In genomic region chr6:7154341-7155139, GRCh38 we compare ENCODE assay signal across 10 cellular contexts. TPM values are rescaled to one million over a fixed set of nuclear protein-coding genes. Genes with fewer than 3 reads are reported as not detected.
DNase-seq lines count a peak whose midpoint lies in the region; ATAC-seq and TF ChIP-seq lines count a peak whose summit lies in the region.
"Had no signal": no experiment of that assay in that cellular context is flagged by ENCODE, and none has a peak within 500 bp of the region (broad histone marks: within the 10 kb centered on the region; RNA-seq: fewer than 3 reads in every experiment).

No MANE protein-coding gene starts in this region.

- H3K27me3 ChIP-seq in DOHH2 (ENCODE audit: control insufficient read depth, low read length) (no peaks in the 10 kb centered on the region), body of pancreas (no peaks in the 10 kb centered on the region), prostate gland (replicated peaks; ENCODE audit: insufficient read depth) (no peaks in the 10 kb centered on the region), endodermal cell (ENCODE audit: control insufficient read depth, insufficient read depth, low read length, poor library complexity, severe bottlenecking) (no peaks in the 10 kb centered on the region)
- H3K27me3 ChIP-seq: adrenal gland had no signal

- no peak overlapping the region for H3K27ac Mint-ChIP-seq in endodermal cell

- H3F3A ChIP-seq in DOHH2 (ENCODE audit: control insufficient read depth, insufficient read depth) = 0 out of 2 replicates have a peak, but pooled peaks cover 8% of the 10 kb centered on the region

- intact Hi-C loops in body of pancreas (cut with DNase I) = no loop called here
- intact Hi-C loops in prostate gland (cut with DNase I) = no loop called here

- peaks cover 42% of the 10 kb centered on the region for H4K20me1 ChIP-seq in DOHH2 (ENCODE audit: control insufficient read depth, insufficient read depth, low read depth, low read length)

- H3K9me3 Mint-ChIP-seq in endodermal cell = no peaks in the 10 kb centered on the region

- H3K4me2 ChIP-seq in DOHH2 (ENCODE audit: low read length) = peak overlapping the region; percentile 59

- no peak overlapping the region for H3K9ac ChIP-seq in endodermal cell (ENCODE audit: extremely low read depth, low read length, poor library complexity, severe bottlenecking)
- H3K9ac ChIP-seq: parathyroid adenoma had no signal

- H3K36me3 ChIP-seq in DOHH2 (ENCODE audit: control insufficient read depth, low read length) (no peaks in the 10 kb centered on the region), body of pancreas (replicated peaks in 1 of 2; ENCODE audit: insufficient read depth in 1 of 2, low read depth in 2 of 2) (no peaks in the 10 kb centered on the region), prostate gland (no peaks in the 10 kb centered on the region), endodermal cell (ENCODE audit: control insufficient read depth, insufficient read depth, low read length) (peaks cover 10% of the 10 kb centered on the region)
- H3K36me3 ChIP-seq: adrenal gland had no signal

- peaks cover 59% of the 10 kb centered on the region for H3K4me1 Mint-ChIP-seq in endodermal cell

- no peaks in the 10 kb centered on the region for H3K27me3 Mint-ChIP-seq in endodermal cell (ENCODE audit: insufficient read depth)

- ATAC-seq in HG03520 (IDR thresholded peaks at IDR 0.05; ENCODE audit: unreplicated experiment) (peak; percentile 75), body of pancreas (no peak)

- TF ChIP-seq POLR2A in body of pancreas (IDR thresholded peaks at IDR 0.05) = no peak
- TF ChIP-seq POLR2A in prostate gland (IDR thresholded peaks at IDR 0.05) = no peak

- H3K4me3 Mint-ChIP-seq in endodermal cell = no peak overlapping the region

- H3K4me1 ChIP-seq in DOHH2 (ENCODE audit: control insufficient read depth, low read length) (peaks cover 58% of the 10 kb centered on the region), body of pancreas (peaks cover 82% of the 10 kb centered on the region), prostate gland (replicated peaks) (peaks cover 7% of the 10 kb centered on the region), endodermal cell (ENCODE audit: control insufficient read depth, insufficient read depth, low read length) (peaks cover 22% of the 10 kb centered on the region)

- H3K9me2 ChIP-seq in DOHH2 (replicated peaks; ENCODE audit: control insufficient read depth, low read length) = no peaks in the 10 kb centered on the region

- 62 to 78% methylated on average over 13 of the region's 13 CpGs for WGBS in body of pancreas, 2 donors
- 76% methylated on average over 13 of the region's 13 CpGs for WGBS in prostate gland
- WGBS in endodermal cell (ENCODE audit: insufficient coverage in 1 of 2, insufficient read length in 1 of 2), 2 experiments = 92 to 93% methylated on average over 5 to 13 of the region's 13 CpGs

- peak overlapping the region; percentile 3; the same call in 1 of the 2 replicates for H3K27ac ChIP-seq in DOHH2 (ENCODE audit: low read depth, low read length)
- peak overlapping the region in 3 of 4 donors; percentile 6 to 29 (median 26) for H3K27ac ChIP-seq in body of pancreas
- no peak overlapping the region for H3K27ac ChIP-seq in prostate gland
- H3K27ac ChIP-seq in endodermal cell (ENCODE audit: low read depth, low read length) = no peak overlapping the region
- H3K27ac ChIP-seq: parathyroid adenoma had no signal

- peaks cover 89% of the 10 kb centered on the region for H3K79me2 ChIP-seq in DOHH2 (ENCODE audit: control insufficient read depth, low read length)

- DNase-seq in GM20000 (ENCODE audit: low spot score) = peak; percentile 53
- DNase-seq in body of pancreas = no peak
- DNase-seq in NCI-H748 (lab: John Stamatoyannopoulos, UW; ENCODE audit: unreplicated experiment) = no peak
- DNase-seq in prostate gland (ENCODE audit: low spot score) = no peak
- no peak for DNase-seq in NCI-H446 treated with DMSO at 0.1 percent for 48 hours (lab: John Stamatoyannopoulos, UW)
- no peak for DNase-seq in endodermal cell

- H3K9me3 ChIP-seq in DOHH2 (ENCODE audit: control insufficient read depth, insufficient read depth, low read length) (no peaks in the 10 kb centered on the region), body of pancreas (no peaks in the 10 kb centered on the region), prostate gland (no peaks in the 10 kb centered on the region), endodermal cell (ENCODE audit: control insufficient read depth, low read length) (no peaks in the 10 kb centered on the region)
- H3K9me3 ChIP-seq: adrenal gland had no signal

- peaks cover 5% of the 10 kb centered on the region for H3K36me3 Mint-ChIP-seq in endodermal cell (ENCODE audit: low read depth)

- no peak for TF ChIP-seq CTCF in DOHH2 (IDR thresholded peaks at IDR 0.05; ENCODE audit: low read depth, low read length, poor library complexity, severe bottlenecking)
- TF ChIP-seq CTCF in GM20000 (IDR thresholded peaks at IDR 0.05; ENCODE audit: extremely low read depth, missing control alignments) = no peak
- TF ChIP-seq CTCF in body of pancreas (IDR thresholded peaks at IDR 0.05) = no peak
- TF ChIP-seq CTCF in prostate gland (IDR thresholded peaks at IDR 0.05) = no peak
- no peak for TF ChIP-seq CTCF in endodermal cell (conservative IDR thresholded peaks at IDR 0.05)

- peak overlapping the region; percentile 40; the same call in 1 of the 2 replicates for H3K4me3 ChIP-seq in DOHH2 (ENCODE audit: low read length)
- no peak overlapping the region for H3K4me3 ChIP-seq in body of pancreas
- H3K4me3 ChIP-seq in prostate gland = no peak overlapping the region
- no peak overlapping the region for H3K4me3 ChIP-seq in endodermal cell (ENCODE audit: low read length)
- H3K4me3 ChIP-seq: adrenal gland had no signal

RNA-seq across cellular contexts. Expression of gene RREB1, which starts 46.8 kb away (rescaled TPM):
- total RNA-seq in body of pancreas = 10 to 100 TPM; 33.5 to 44.8 TPM
- 10 to 100 TPM; 58.4 to 71.0 TPM for total RNA-seq in prostate gland
- total RNA-seq in endodermal cell = 10 to 100 TPM; 51.2 to 64.3 TPM
- 13.7 TPM for polyA plus RNA-seq in endodermal cell (2013, experiment 1 of 2)
- 15.6 TPM for polyA plus RNA-seq in endodermal cell (2013, experiment 2 of 2)

Comparison
In these comparisons a context has a peak if more than half of its experiments do, and no peak if none do; other contexts are left out.
1. H3K27ac ChIP-seq: peak in DOHH2 (single experiment) and body of pancreas (3 of 4); none in prostate gland (0 of 2) and endodermal cell (single experiment).